In the genomic region with DNA sequence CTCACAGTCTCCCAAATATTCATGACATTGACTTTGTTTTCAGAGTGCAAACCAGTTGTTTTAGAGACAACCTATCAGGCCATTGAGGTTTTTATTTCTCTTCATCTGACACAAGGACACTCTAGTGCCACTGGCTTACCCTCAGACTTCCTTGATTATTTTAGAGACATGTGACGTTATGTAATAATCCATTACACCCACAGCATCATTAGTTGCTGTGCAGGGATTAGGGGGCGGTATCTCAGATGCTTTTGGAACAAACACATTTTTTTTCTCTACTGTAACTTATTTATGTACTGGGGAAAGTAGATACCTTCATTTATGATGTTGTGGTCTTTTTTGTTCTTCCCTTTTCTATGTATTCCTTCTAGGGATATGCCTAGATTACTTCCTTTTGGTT, we compare ENCODE assay signal across 19 cellular contexts.
"Had no signal": no experiment of that assay in that cellular context is flagged by ENCODE, and none has a peak within 500 bp of the region (broad histone marks: within the 10 kb centered on the region; RNA-seq: fewer than 3 reads in every experiment).

No MANE protein-coding gene starts in this region.

- H3K27me3 ChIP-seq: thyroid gland, upper lobe of right lung had no signal

- FAIRE-seq: keratinocyte had no signal

- H3K4me1 ChIP-seq: lower lobe of right lung, thyroid gland, upper lobe of right lung had no signal

- H3K9me3 ChIP-seq: lower lobe of right lung, mucosa of descending colon, thyroid gland, upper lobe of right lung had no signal

- H3K4me3 ChIP-seq: lower lobe of right lung, mucosa of descending colon, thyroid gland, upper lobe of right lung had no signal

- DNase-seq: activated T-cell treated with anti-CD3 and anti-CD28 coated beads, Interleukin-2, amount 50 U/mL, for 24 hours; aorta; foreskin fibroblast; lower lobe of right lung; mesendoderm; mucosa of descending colon; nephron progenitor cell; occipital lobe; stimulated activated CD4-positive, alpha-beta T cell treated with anti-CD3 and anti-CD28 coated beads, Interleukin-1b, Interleukin-23, amount 100 ng/mL, for 48 hours; substantia nigra; T-helper 9 cell; thyroid gland; upper lobe of right lung had no signal

- H3K27ac ChIP-seq: epithelial cell of prostate, lower lobe of right lung, thyroid gland, upper lobe of right lung had no signal

- ATAC-seq: activated naive CD4-positive, alpha-beta T cell treated with anti-CD3 and anti-CD28 coated beads, Interleukin-2, amount 50 U/mL, for 72 hours; activated T-helper 17 cell treated with anti-CD3 and anti-CD28 coated beads, Interleukin-2, amount 50 U/mL, for 72 hours; left lobe of liver; lower lobe of right lung; mucosa of descending colon; upper lobe of right lung; WTC11 had no signal

- H3K36me3 ChIP-seq: lower lobe of right lung, thyroid gland, upper lobe of right lung had no signal
